22 cellular contexts compared by ENCODE assay signal in genomic region chr9:78351816-78352215, GRCh38. TPM values are rescaled to one million over a fixed set of nuclear protein-coding genes. Genes with fewer than 3 reads are reported as not detected.
DNase-seq lines count a peak whose midpoint lies in the region; ATAC-seq, FAIRE-seq and TF ChIP-seq lines count a peak whose summit lies in the region.
"Had no signal": no experiment of that assay in that cellular context is flagged by ENCODE, and none has a peak within 500 bp of the region (broad histone marks: within the 10 kb centered on the region; RNA-seq: fewer than 3 reads in every experiment).

No MANE protein-coding gene starts in this region.

- H3K36me3 Mint-ChIP-seq in activated naive CD8-positive, alpha-beta T cell: no peaks in the 10 kb centered on the region
- H3K36me3 Mint-ChIP-seq in activated naive CD8-positive, alpha-beta T cell treated with anti-CD3 and anti-CD28 coated beads, Interleukin-2, amount 50 U/mL, for 24 hours (ENCODE audit: low read depth): no peaks in the 10 kb centered on the region
- H3K36me3 Mint-ChIP-seq in naive thymus-derived CD8-positive, alpha-beta T cell: no peaks in the 10 kb centered on the region
- H3K36me3 Mint-ChIP-seq: natural killer cell treated with Interleukin-12 subunit alpha and Interleukin-12 subunit beta and Interleukin-15 and Interleukin-18, amount 100 ng/mL, for 72 hours had no signal

- H3K79me2 ChIP-seq in Loucy (ENCODE audit: insufficient read depth, low read length): no peaks in the 10 kb centered on the region

- H3K9me3 Mint-ChIP-seq in activated naive CD8-positive, alpha-beta T cell (ENCODE audit: low read depth): no peaks in the 10 kb centered on the region
- H3K9me3 Mint-ChIP-seq in activated naive CD8-positive, alpha-beta T cell treated with anti-CD3 and anti-CD28 coated beads, Interleukin-2, amount 50 U/mL, for 24 hours: no peaks in the 10 kb centered on the region
- no peaks in the 10 kb centered on the region for H3K9me3 Mint-ChIP-seq in naive thymus-derived CD8-positive, alpha-beta T cell
- H3K9me3 Mint-ChIP-seq: natural killer cell treated with Interleukin-12 subunit alpha and Interleukin-12 subunit beta and Interleukin-15 and Interleukin-18, amount 100 ng/mL, for 72 hours had no signal

- no peaks in the 10 kb centered on the region for H3K9me2 ChIP-seq in Loucy (replicated peaks; ENCODE audit: low read depth, low read length)
- H3K9me2 ChIP-seq: SK-N-SH had no signal

- peak overlapping the region; percentile 30 for H3K27ac Mint-ChIP-seq in activated naive CD8-positive, alpha-beta T cell
- H3K27ac Mint-ChIP-seq in activated naive CD8-positive, alpha-beta T cell treated with anti-CD3 and anti-CD28 coated beads, Interleukin-2, amount 50 U/mL, for 24 hours: no peak overlapping the region
- H3K27ac Mint-ChIP-seq in naive thymus-derived CD8-positive, alpha-beta T cell: peak overlapping the region in 8 of 10 donors; percentile 26 to 90 (median 72)
- H3K27ac Mint-ChIP-seq: natural killer cell treated with Interleukin-12 subunit alpha and Interleukin-12 subunit beta and Interleukin-15 and Interleukin-18, amount 100 ng/mL, for 72 hours had no signal

- H3K9ac ChIP-seq in Loucy (ENCODE audit: low read depth, low read length, poor library complexity, severe bottlenecking): no peak overlapping the region
- H3K9ac ChIP-seq: SK-N-SH had no signal

- POLR2A ChIA-PET in naive thymus-derived CD8-positive, alpha-beta T cell (lab: Charles Lee): no interaction called here

- no peak for TF ChIP-seq POLR2A in H54 (IDR thresholded peaks at IDR 0.05; ENCODE audit: low read depth, low read length)

- no peaks in the 10 kb centered on the region for H3K27me3 ChIP-seq in Loucy (ENCODE audit: insufficient read depth, low read length, poor library complexity, severe bottlenecking)
- H3K27me3 ChIP-seq: Peyer's patch had no signal

- no peak for ATAC-seq in activated naive CD8-positive, alpha-beta T cell treated with anti-CD3 and anti-CD28 coated beads, Interleukin-2, amount 50 U/mL, for 24 hours
- peak; percentile 59 to 87 for ATAC-seq in naive thymus-derived CD8-positive, alpha-beta T cell
- ATAC-seq in HG03108 (IDR thresholded peaks at IDR 0.05; ENCODE audit: unreplicated experiment): no peak
- ATAC-seq: natural killer cell treated with Interleukin-12 subunit alpha and Interleukin-12 subunit beta and Interleukin-15 and Interleukin-18, amount 100 ng/mL, for 72 hours had no signal

- H3K4me3 ChIP-seq in Loucy (ENCODE audit: low read length, poor library complexity, severe bottlenecking): no peak overlapping the region
- H3K4me3 ChIP-seq: Peyer's patch, smooth muscle cell, thoracic aorta had no signal

- FAIRE-seq in H54 (lab: Jason Lieb, UNC): peak; percentile 60
- FAIRE-seq: islet of Langerhans had no signal

- H3K27me3 Mint-ChIP-seq in activated naive CD8-positive, alpha-beta T cell: no peaks in the 10 kb centered on the region
- no peaks in the 10 kb centered on the region for H3K27me3 Mint-ChIP-seq in activated naive CD8-positive, alpha-beta T cell treated with anti-CD3 and anti-CD28 coated beads, Interleukin-2, amount 50 U/mL, for 24 hours
- H3K27me3 Mint-ChIP-seq in naive thymus-derived CD8-positive, alpha-beta T cell: no peaks in the 10 kb centered on the region
- H3K27me3 Mint-ChIP-seq: natural killer cell treated with Interleukin-12 subunit alpha and Interleukin-12 subunit beta and Interleukin-15 and Interleukin-18, amount 100 ng/mL, for 72 hours had no signal

- TF ChIP-seq CTCF in Loucy (conservative IDR thresholded peaks at IDR 0.05; ENCODE audit: low read length): no peak

- H2AFZ ChIP-seq in Loucy (ENCODE audit: low read length): peak overlapping the region; percentile 45; the same call in 1 of the 2 replicates

- no peak overlapping the region for H3K4me2 ChIP-seq in Loucy (ENCODE audit: low read depth, low read length, poor library complexity, severe bottlenecking)
- H3K4me2 ChIP-seq: SK-N-SH, smooth muscle cell had no signal

- no peaks in the 10 kb centered on the region for H3K36me3 ChIP-seq in Loucy (ENCODE audit: insufficient read depth, low read length)
- H3K36me3 ChIP-seq: Peyer's patch, thoracic aorta had no signal

- no peaks in the 10 kb centered on the region for H3F3A ChIP-seq in Loucy (ENCODE audit: low read depth)

- no peak for DNase-seq in activated naive CD8-positive, alpha-beta T cell treated with anti-CD3 and anti-CD28 coated beads, Interleukin-2, amount 50 U/mL, for 24 hours
- DNase-seq in H54 (ENCODE audit: insufficient read length, low spot score): no peak
- peak in 3 of 10 donors; percentile 19 to 67 (median 62) for DNase-seq in naive thymus-derived CD8-positive, alpha-beta T cell
- no peak for DNase-seq in glomerular visceral epithelial cell (ENCODE audit: extremely low spot score)
- no peak for DNase-seq in AG08396 (ENCODE audit: low spot score)
- DNase-seq: aorta, cerebellar nuclear complex, COR-L47, EL, Kasumi-1, mammary epithelial cell, NCI-H1436 treated with DMSO at 0.1 percent for 48 hours, NCI-H774, Peyer's patch, SK-N-SH had no signal

- H3K9me3 ChIP-seq in Loucy (ENCODE audit: insufficient read depth, low read depth, low read length): no peaks in the 10 kb centered on the region
- H3K9me3 ChIP-seq: Peyer's patch, SK-N-SH, thoracic aorta had no signal

- no peak overlapping the region for H3K4me3 Mint-ChIP-seq in activated naive CD8-positive, alpha-beta T cell
- H3K4me3 Mint-ChIP-seq in activated naive CD8-positive, alpha-beta T cell treated with anti-CD3 and anti-CD28 coated beads, Interleukin-2, amount 50 U/mL, for 24 hours: no peak overlapping the region
- H3K4me3 Mint-ChIP-seq in naive thymus-derived CD8-positive, alpha-beta T cell: peak overlapping the region in 6 of 10 donors; percentile 13 to 55 (median 42)
- H3K4me3 Mint-ChIP-seq: natural killer cell treated with Interleukin-12 subunit alpha and Interleukin-12 subunit beta and Interleukin-15 and Interleukin-18, amount 100 ng/mL, for 72 hours had no signal

- no peaks in the 10 kb centered on the region for H4K20me1 ChIP-seq in Loucy (ENCODE audit: insufficient read depth, low read length, poor library complexity, severe bottlenecking)

- H3K4me1 Mint-ChIP-seq in activated naive CD8-positive, alpha-beta T cell (ENCODE audit: low read depth): peaks cover 15% of the 10 kb centered on the region
- peaks cover 9% of the 10 kb centered on the region for H3K4me1 Mint-ChIP-seq in activated naive CD8-positive, alpha-beta T cell treated with anti-CD3 and anti-CD28 coated beads, Interleukin-2, amount 50 U/mL, for 24 hours
- peaks cover 4 to 15% (median 10%) of the 10 kb centered on the region in 4 donors for H3K4me1 Mint-ChIP-seq in naive thymus-derived CD8-positive, alpha-beta T cell

- H3K4me1 ChIP-seq in Loucy (ENCODE audit: insufficient read depth, low read length, poor library complexity, severe bottlenecking): peaks cover 7% of the 10 kb centered on the region
- H3K4me1 ChIP-seq: Peyer's patch had no signal

RNA-seq across cellular contexts. Expression of gene PSAT1, which starts 54.9 kb away (rescaled TPM):
- total RNA-seq in naive thymus-derived CD8-positive, alpha-beta T cell: 10 to 100 TPM; 28.3 to 29.3 TPM
- 10 to 100 TPM; 12.1 to 20.1 (median 15.3) TPM for polyA plus RNA-seq in naive thymus-derived CD8-positive, alpha-beta T cell

Comparison
In these comparisons a context has a peak if more than half of its experiments do, and no peak if none do; other contexts are left out.
1. H3K4me3 Mint-ChIP-seq: peak in naive thymus-derived CD8-positive, alpha-beta T cell (6 of 10); none in activated naive CD8-positive, alpha-beta T cell (single experiment) and activated naive CD8-positive, alpha-beta T cell treated with anti-CD3 and anti-CD28 coated beads, Interleukin-2, amount 50 U/mL, for 24 hours (single experiment).
2. ATAC-seq: peak in naive thymus-derived CD8-positive, alpha-beta T cell (2 of 2); none in activated naive CD8-positive, alpha-beta T cell treated with anti-CD3 and anti-CD28 coated beads, Interleukin-2, amount 50 U/mL, for 24 hours (single experiment) and HG03108 (single experiment).